9 cellular contexts compared by ENCODE assay signal in the genomic region with DNA sequence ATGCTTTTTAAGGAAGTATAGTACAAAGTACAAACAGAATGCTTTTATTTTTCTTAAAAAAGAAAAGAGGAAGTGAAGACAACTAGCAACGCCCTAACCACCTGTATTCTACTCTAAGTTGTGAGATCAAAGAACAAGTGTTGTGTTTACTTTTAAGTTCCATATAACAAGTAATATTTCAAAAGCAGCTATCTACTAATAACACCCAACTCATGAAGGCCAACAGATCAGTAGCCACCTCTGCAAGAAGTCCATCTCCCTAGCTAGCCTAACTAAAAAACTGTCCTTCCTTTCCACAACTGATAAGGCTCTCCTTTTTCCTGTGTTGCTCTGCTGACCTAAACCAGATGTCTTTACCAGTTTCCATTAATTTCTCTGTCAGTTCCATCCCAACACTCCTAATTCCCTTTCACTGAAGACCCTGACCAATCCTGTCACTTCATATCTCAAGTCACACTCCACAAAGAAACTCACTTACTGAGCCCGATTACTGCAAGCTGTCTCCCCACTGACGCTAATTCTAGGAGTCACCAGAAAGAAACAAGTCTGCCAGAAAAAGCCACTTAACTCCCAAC. TPM values are rescaled to one million over a fixed set of nuclear protein-coding genes. Genes with fewer than 3 reads are reported as not detected.
DNase-seq lines count a peak whose midpoint lies in the region; ATAC-seq, FAIRE-seq and TF ChIP-seq lines count a peak whose summit lies in the region.
"Had no signal": no experiment of that assay in that cellular context is flagged by ENCODE, and none has a peak within 500 bp of the region (broad histone marks: within the 10 kb centered on the region; RNA-seq: fewer than 3 reads in every experiment).

No MANE protein-coding gene starts in this region.

- peak overlapping the region in 2 of 10 donors; percentile 11 to 68 for H3K27ac ChIP-seq in heart right ventricle

- 45 to 47% methylated on average over 3 of the region's 3 CpGs for WGBS in heart right ventricle, 2 donors

- H3K4me3 Mint-ChIP-seq in brain: no peak overlapping the region

- no peak for TF ChIP-seq CTCF in brain (conservative IDR thresholded peaks at IDR 0.05)
- TF ChIP-seq CTCF in heart right ventricle (IDR thresholded peaks at IDR 0.05): no peak

- H3K36me3 Mint-ChIP-seq in brain: peaks cover 81% of the 10 kb centered on the region

- no peaks in the 10 kb centered on the region for H3K9me3 ChIP-seq in heart right ventricle

- H3K4me3 ChIP-seq in Jurkat, Clone E6-1 (ENCODE audit: low read length): 0 out of 2 replicates have a peak overlapping the region, but pooled peaks have one; percentile 1
- no peak overlapping the region for H3K4me3 ChIP-seq in heart right ventricle

- TF ChIP-seq POLR2A in GM12891 (IDR thresholded peaks at IDR 0.05; ENCODE audit: low read depth, low read length): no peak

- intact Hi-C loops in heart right ventricle (cut with DNase I): no loop called here

- DNase-seq in GM12891 (ENCODE audit: insufficient read length, low spot score) (peak; percentile 24), NCI-H2227 (lab: John Stamatoyannopoulos, UW; ENCODE audit: unreplicated experiment) (no peak), NCI-H774 (lab: John Stamatoyannopoulos, UW) (no peak), NCI-H187 (lab: John Stamatoyannopoulos, UW) (no peak), heart right ventricle (no peak)
- peak; percentile 51 for DNase-seq in Jurkat, Clone E6-1 (ENCODE audit: low read depth, low spot score)

- H3K4me1 Mint-ChIP-seq in brain: no peaks in the 10 kb centered on the region

- H3K27me3 ChIP-seq in heart right ventricle: no peaks in the 10 kb centered on the region

- peak; percentile 91 for ATAC-seq in GM21528 (IDR thresholded peaks at IDR 0.05; ENCODE audit: low FRiP score, unreplicated experiment)
- ATAC-seq in heart right ventricle: no peak

- peaks cover 0 to 10% (median 4%) of the 10 kb centered on the region in 5 experiments for H3K9me3 Mint-ChIP-seq in brain

- H3K27ac Mint-ChIP-seq in brain: peak overlapping the region in 3 of 5 experiments; percentile 0 to 26 (median 24)

- peaks cover 0 to 33% (median 19%) of the 10 kb centered on the region in 9 donors for H3K4me1 ChIP-seq in heart right ventricle

- H3K36me3 ChIP-seq in heart right ventricle: peaks cover 0 to 47% (median 8%) of the 10 kb centered on the region in 9 donors

- H3K27me3 Mint-ChIP-seq in brain: no peaks in the 10 kb centered on the region

- peak; percentile 89 for FAIRE-seq in GM12891 (lab: Jason Lieb, UNC)
- FAIRE-seq: endometrium had no signal

TF ChIP-seq in GM12891, 5 proteins besides CTCF, POLR2A, EP300 and RAD21:
- TF ChIP-seq POLR2AphosphoS5 (IDR thresholded peaks at IDR 0.05; ENCODE audit: low read depth, low read length) (0 out of 2 replicates have a peak, but pooled peaks have one; percentile 31), SPI1 (IDR thresholded peaks at IDR 0.05; ENCODE audit: low read depth, low read length) (peak; percentile 98), TAF1 (IDR thresholded peaks at IDR 0.05; ENCODE audit: low read depth, low read length) (no peak)

RNA-seq across cellular contexts. Expression of gene PHC3, which starts 26.9 kb away (rescaled TPM):
- 24.6 TPM for polyA plus RNA-seq in GM12891 (2012; ENCODE audit: low read depth, missing spikeins)
- polyA plus RNA-seq in Jurkat, Clone E6-1 (2012; ENCODE audit: insufficient read depth, insufficient read length): 10.9 TPM
- 5.3 TPM for polyA plus RNA-seq in brain (ENCODE audit: insufficient read depth, low read depth, low replicate concordance)
- total RNA-seq in heart right ventricle: 10 to 100 TPM; 39.6 to 70.8 (median 56.2) TPM
- polyA plus RNA-seq in heart right ventricle: 1 to 10 TPM; 2.4 to 8.2 TPM

Comparison
In these comparisons a context has a peak if more than half of its experiments do, and no peak if none do; other contexts are left out.
1. DNase-seq: peak in GM12891 (single experiment) and Jurkat, Clone E6-1 (single experiment); none in NCI-H2227 (single experiment), NCI-H774 (single experiment), NCI-H187 (0 of 2) and heart right ventricle (0 of 2).